ENCODE assay signal across 24 cellular contexts in genomic region chr7:157406971-157407370, GRCh38.
"Had no signal": no experiment of that assay in that cellular context is flagged by ENCODE, and none has a peak within 500 bp of the region (broad histone marks: within the 10 kb centered on the region; RNA-seq: fewer than 3 reads in every experiment).

No MANE protein-coding gene starts in this region.

- H3K27me3 Mint-ChIP-seq: activated CD4-positive, alpha-beta memory T cell treated with anti-CD3 and anti-CD28 coated beads for 36 hours; activated CD4-positive, alpha-beta T cell treated with anti-CD3 and anti-CD28 coated beads, Interleukin-2, amount 10 ng/mL, durations not matched to agents 7 days and 5 days; activated naive CD4-positive, alpha-beta T cell treated with anti-CD3 and anti-CD28 coated beads, Interleukin-2, amount 10 ng/mL, durations not matched to agents 7 days and 5 days; activated naive CD8-positive, alpha-beta T cell treated with anti-CD3 and anti-CD28 coated beads for 36 hours; T-cell had no signal

- H3K4me2 ChIP-seq: KMS-11 had no signal

- H3K4me3 ChIP-seq: SJSA1 had no signal

- H3K27ac Mint-ChIP-seq: activated CD4-positive, alpha-beta memory T cell treated with anti-CD3 and anti-CD28 coated beads for 36 hours; activated CD4-positive, alpha-beta T cell treated with anti-CD3 and anti-CD28 coated beads, Interleukin-2, amount 10 ng/mL, durations not matched to agents 7 days and 5 days; activated naive CD4-positive, alpha-beta T cell treated with anti-CD3 and anti-CD28 coated beads, Interleukin-2, amount 10 ng/mL, durations not matched to agents 7 days and 5 days; activated naive CD8-positive, alpha-beta T cell treated with anti-CD3 and anti-CD28 coated beads for 36 hours; T-cell had no signal

- H3K27ac ChIP-seq: KMS-11, SJSA1, VCaP had no signal

- ATAC-seq: activated T-cell treated with anti-CD3 and anti-CD28 coated beads, Interleukin-2, amount 50 U/mL, for 4 hours; Panc1; T-cell had no signal

- H3K4me3 Mint-ChIP-seq: activated CD4-positive, alpha-beta memory T cell treated with anti-CD3 and anti-CD28 coated beads for 36 hours; activated CD4-positive, alpha-beta T cell treated with anti-CD3 and anti-CD28 coated beads, Interleukin-2, amount 10 ng/mL, durations not matched to agents 7 days and 5 days; activated naive CD4-positive, alpha-beta T cell treated with anti-CD3 and anti-CD28 coated beads, Interleukin-2, amount 10 ng/mL, durations not matched to agents 7 days and 5 days; activated naive CD8-positive, alpha-beta T cell treated with anti-CD3 and anti-CD28 coated beads for 36 hours; activated T-cell treated with anti-CD3 and anti-CD28 coated beads, Interleukin-2, amount 50 U/mL, for 4 hours; T-cell had no signal

- H3K27me3 ChIP-seq: SJSA1 had no signal

- DNase-seq: activated CD4-positive, alpha-beta memory T cell treated with anti-CD3 and anti-CD28 coated beads for 36 hours; activated CD4-positive, alpha-beta T cell treated with anti-CD3 and anti-CD28 coated beads, Interleukin-2, amount 10 ng/mL, durations not matched to agents 7 days and 5 days; activated CD4-positive, CD25-positive, alpha-beta regulatory T cell; activated CD8-positive, alpha-beta memory T cell treated with anti-CD3 and anti-CD28 coated beads for 24 hours; activated effector memory CD4-positive, alpha-beta T cell treated with anti-CD3 and anti-CD28 coated beads, Interleukin-2, amount 50 U/mL, for 16 hours; activated naive CD4-positive, alpha-beta T cell treated with anti-CD3 and anti-CD28 coated beads, Interleukin-2, amount 10 ng/mL, durations not matched to agents 7 days and 5 days; activated naive CD8-positive, alpha-beta T cell treated with anti-CD3 and anti-CD28 coated beads for 36 hours; activated T-cell treated with anti-CD3 and anti-CD28 coated beads, Interleukin-2, amount 50 U/mL, for 4 hours; NCI-H1092; NCI-H1417; NCI-H1930; NCI-H2171; NCI-H226; NCI-H510A; NCI-H526 treated with DMSO at 0.1 percent for 48 hours; NCI-H82; OCI-M1; RPMI8226; SHP77; T-cell had no signal

- H3K9me3 Mint-ChIP-seq: activated CD4-positive, alpha-beta memory T cell treated with anti-CD3 and anti-CD28 coated beads for 36 hours; activated CD4-positive, alpha-beta T cell treated with anti-CD3 and anti-CD28 coated beads, Interleukin-2, amount 10 ng/mL, durations not matched to agents 7 days and 5 days; activated naive CD4-positive, alpha-beta T cell treated with anti-CD3 and anti-CD28 coated beads, Interleukin-2, amount 10 ng/mL, durations not matched to agents 7 days and 5 days; activated naive CD8-positive, alpha-beta T cell treated with anti-CD3 and anti-CD28 coated beads for 36 hours; activated T-cell treated with anti-CD3 and anti-CD28 coated beads, Interleukin-2, amount 50 U/mL, for 4 hours; T-cell had no signal
